10 cellular contexts compared by ENCODE assay signal in genomic region chr15:40845036-40845435, GRCh38. TPM values are rescaled to one million over a fixed set of nuclear protein-coding genes. Genes with fewer than 3 reads are reported as not detected.
A peak's percentile ranks its signal among the peaks of the same experiment; 100 is the strongest.
DNase-seq lines count a peak whose midpoint lies in the region; ATAC-seq, FAIRE-seq and TF ChIP-seq lines count a peak whose summit lies in the region.
"Had no signal": no experiment of that assay in that cellular context is flagged by ENCODE, and none has a peak within 500 bp of the region (broad histone marks: within the 10 kb centered on the region; RNA-seq: fewer than 3 reads in every experiment).

No MANE protein-coding gene starts in this region.

- DNase-seq in activated CD4-positive, alpha-beta T cell treated with anti-CD3 and anti-CD28 coated beads, Interleukin-2, amount 10 ng/mL, durations not matched to agents 24 days and 14 days = no peak
- no peak for DNase-seq in activated CD4-positive, alpha-beta T cell treated with anti-CD3 and anti-CD28 coated beads, Interleukin-2, amount 50 U/mL, for 4 hours
- DNase-seq in activated T-helper 1 cell treated with anti-CD3 and anti-CD28 coated beads, Interleukin-12 subunit alpha, Interleukin-12 subunit beta, Interleukin-2, Interleukin-4 antibody, amounts not matched to agents 30 ng/mL and 10 ng/mL and 1 ng/mL, durations not matched to agents 14 hours and 24 hours and 36 hours (ENCODE audit: low spot score) = no peak
- no peak for DNase-seq in kidney epithelial cell (ENCODE audit: low read depth)
- no peak for DNase-seq in NCI-H2227 (lab: John Stamatoyannopoulos, UW; ENCODE audit: unreplicated experiment)
- DNase-seq in HTR-8/SVneo (ENCODE audit: insufficient read length, low spot score) = no peak
- DNase-seq: HCEC 1CT had no signal

- no peak overlapping the region for H3K9ac ChIP-seq in stomach smooth muscle (ENCODE audit: low read length in 2 of 2)

- peaks cover 24% of the 10 kb centered on the region for H3K4me1 ChIP-seq in stomach smooth muscle (ENCODE audit: control insufficient read depth, insufficient read depth, low read length)

- H3K4me3 ChIP-seq in kidney epithelial cell (ENCODE audit: low read depth, low read length) = peak overlapping the region; percentile 82
- peak overlapping the region; percentile 53 to 69 for H3K4me3 ChIP-seq in stomach smooth muscle (ENCODE audit: low read length in 2 of 2)

- ATAC-seq in GM21619 (IDR thresholded peaks at IDR 0.05; ENCODE audit: unreplicated experiment) = no peak

- peak overlapping the region; percentile 18 for H3K27ac Mint-ChIP-seq in activated CD4-positive, alpha-beta T cell treated with anti-CD3 and anti-CD28 coated beads, Interleukin-2, amount 10 ng/mL, durations not matched to agents 24 days and 14 days
- peak overlapping the region; percentile 75 for H3K27ac Mint-ChIP-seq in activated T-helper 1 cell treated with anti-CD3 and anti-CD28 coated beads, Interleukin-12 subunit alpha, Interleukin-12 subunit beta, Interleukin-2, Interleukin-4 antibody, amounts not matched to agents 30 ng/mL and 10 ng/mL and 1 ng/mL, durations not matched to agents 14 hours and 24 hours and 36 hours

- intact Hi-C loops in activated CD4-positive, alpha-beta T cell treated with anti-CD3 and anti-CD28 coated beads, Interleukin-2, amount 10 ng/mL, durations not matched to agents 24 days and 14 days (cut with micrococcal nuclease) = no loop called here
- intact Hi-C loops in activated T-helper 1 cell treated with anti-CD3 and anti-CD28 coated beads, Interleukin-12 subunit alpha, Interleukin-12 subunit beta, Interleukin-2, Interleukin-4 antibody, amounts not matched to agents 30 ng/mL and 10 ng/mL and 1 ng/mL, durations not matched to agents 14 hours and 24 hours and 36 hours (cut with micrococcal nuclease) = no loop called here

- no peak for TF ChIP-seq CTCF in kidney epithelial cell (IDR thresholded peaks at IDR 0.05; ENCODE audit: insufficient read depth, low read length, poor library complexity, severe bottlenecking)

- peaks cover 19% of the 10 kb centered on the region for H3K27me3 Mint-ChIP-seq in activated CD4-positive, alpha-beta T cell treated with anti-CD3 and anti-CD28 coated beads, Interleukin-2, amount 10 ng/mL, durations not matched to agents 24 days and 14 days
- peaks cover 15% of the 10 kb centered on the region for H3K27me3 Mint-ChIP-seq in activated T-helper 1 cell treated with anti-CD3 and anti-CD28 coated beads, Interleukin-12 subunit alpha, Interleukin-12 subunit beta, Interleukin-2, Interleukin-4 antibody, amounts not matched to agents 30 ng/mL and 10 ng/mL and 1 ng/mL, durations not matched to agents 14 hours and 24 hours and 36 hours (ENCODE audit: insufficient read depth)

- H3K36me3 ChIP-seq in kidney epithelial cell (ENCODE audit: control insufficient read depth, insufficient read depth, low read length) (no peaks in the 10 kb centered on the region), stomach smooth muscle (ENCODE audit: control insufficient read depth in 2 of 2, insufficient read depth in 2 of 2, low read length in 2 of 2) (no peaks in the 10 kb centered on the region)

- no peak overlapping the region for H3K27ac ChIP-seq in stomach smooth muscle (ENCODE audit: low read length)

- H3K36me3 Mint-ChIP-seq in activated CD4-positive, alpha-beta T cell treated with anti-CD3 and anti-CD28 coated beads, Interleukin-2, amount 10 ng/mL, durations not matched to agents 24 days and 14 days (ENCODE audit: low read depth) = peaks cover 3% of the 10 kb centered on the region
- peaks cover 3% of the 10 kb centered on the region for H3K36me3 Mint-ChIP-seq in activated T-helper 1 cell treated with anti-CD3 and anti-CD28 coated beads, Interleukin-12 subunit alpha, Interleukin-12 subunit beta, Interleukin-2, Interleukin-4 antibody, amounts not matched to agents 30 ng/mL and 10 ng/mL and 1 ng/mL, durations not matched to agents 14 hours and 24 hours and 36 hours (ENCODE audit: low read depth)

- H3K9me3 Mint-ChIP-seq in activated CD4-positive, alpha-beta T cell treated with anti-CD3 and anti-CD28 coated beads, Interleukin-2, amount 10 ng/mL, durations not matched to agents 24 days and 14 days = no peaks in the 10 kb centered on the region
- H3K9me3 Mint-ChIP-seq in activated T-helper 1 cell treated with anti-CD3 and anti-CD28 coated beads, Interleukin-12 subunit alpha, Interleukin-12 subunit beta, Interleukin-2, Interleukin-4 antibody, amounts not matched to agents 30 ng/mL and 10 ng/mL and 1 ng/mL, durations not matched to agents 14 hours and 24 hours and 36 hours = no peaks in the 10 kb centered on the region

- H3K4me3 Mint-ChIP-seq in activated CD4-positive, alpha-beta T cell treated with anti-CD3 and anti-CD28 coated beads, Interleukin-2, amount 10 ng/mL, durations not matched to agents 24 days and 14 days = peak overlapping the region; percentile 90
- H3K4me3 Mint-ChIP-seq in activated T-helper 1 cell treated with anti-CD3 and anti-CD28 coated beads, Interleukin-12 subunit alpha, Interleukin-12 subunit beta, Interleukin-2, Interleukin-4 antibody, amounts not matched to agents 30 ng/mL and 10 ng/mL and 1 ng/mL, durations not matched to agents 14 hours and 24 hours and 36 hours = peak overlapping the region; percentile 87

- H3K27me3 ChIP-seq in kidney epithelial cell (ENCODE audit: control insufficient read depth, insufficient read depth, low read length) = no peaks in the 10 kb centered on the region
- H3K27me3 ChIP-seq in stomach smooth muscle (ENCODE audit: control insufficient read depth in 1 of 2, insufficient read depth in 2 of 2, low read length in 2 of 2) = peaks cover 34 to 53% of the 10 kb centered on the region in 2 donors

- H3K9me3 ChIP-seq in stomach smooth muscle (ENCODE audit: control insufficient read depth in 2 of 2, low read length in 2 of 2) = no peaks in the 10 kb centered on the region

- no peak for FAIRE-seq in HTR-8/SVneo (lab: Jason Lieb, UNC)

- H3K4me1 Mint-ChIP-seq in activated CD4-positive, alpha-beta T cell treated with anti-CD3 and anti-CD28 coated beads, Interleukin-2, amount 10 ng/mL, durations not matched to agents 24 days and 14 days = peaks cover 27% of the 10 kb centered on the region
- peaks cover 33% of the 10 kb centered on the region for H3K4me1 Mint-ChIP-seq in activated T-helper 1 cell treated with anti-CD3 and anti-CD28 coated beads, Interleukin-12 subunit alpha, Interleukin-12 subunit beta, Interleukin-2, Interleukin-4 antibody, amounts not matched to agents 30 ng/mL and 10 ng/mL and 1 ng/mL, durations not matched to agents 14 hours and 24 hours and 36 hours (ENCODE audit: low read depth)

RNA-seq across cellular contexts. Expression of gene SPINT1, which starts 1.2 kb away (rescaled TPM):
- 11.3 and 12.9 TPM in 2 replicates for total RNA-seq in activated CD4-positive, alpha-beta T cell treated with anti-CD3 and anti-CD28 coated beads, Interleukin-2, amount 10 ng/mL, durations not matched to agents 24 days and 14 days
- 11.0 and 12.4 TPM in 2 replicates for total RNA-seq in activated T-helper 1 cell treated with anti-CD3 and anti-CD28 coated beads, Interleukin-12 subunit alpha, Interleukin-12 subunit beta, Interleukin-2, Interleukin-4 antibody, amounts not matched to agents 30 ng/mL and 10 ng/mL and 1 ng/mL, durations not matched to agents 14 hours and 24 hours and 36 hours
- 306 and 342 TPM in 2 replicates for total RNA-seq in kidney epithelial cell

RNA-seq across cellular contexts. Expression of gene PPP1R14D, which starts 16.5 kb away (rescaled TPM):
- not detected in 2 replicates for total RNA-seq in activated CD4-positive, alpha-beta T cell treated with anti-CD3 and anti-CD28 coated beads, Interleukin-2, amount 10 ng/mL, durations not matched to agents 24 days and 14 days
- total RNA-seq in activated T-helper 1 cell treated with anti-CD3 and anti-CD28 coated beads, Interleukin-12 subunit alpha, Interleukin-12 subunit beta, Interleukin-2, Interleukin-4 antibody, amounts not matched to agents 30 ng/mL and 10 ng/mL and 1 ng/mL, durations not matched to agents 14 hours and 24 hours and 36 hours = not detected in 2 replicates
- not detected in 2 replicates for total RNA-seq in kidney epithelial cell
- total RNA-seq: esophagus mucosa had no signal

RNA-seq across cellular contexts. Expression of gene RHOV, which starts 29.0 kb away (rescaled TPM):
- total RNA-seq in activated CD4-positive, alpha-beta T cell treated with anti-CD3 and anti-CD28 coated beads, Interleukin-2, amount 10 ng/mL, durations not matched to agents 24 days and 14 days = 1.0 and 1.5 TPM in 2 replicates
- 1.3 and 1.6 TPM in 2 replicates for total RNA-seq in activated T-helper 1 cell treated with anti-CD3 and anti-CD28 coated beads, Interleukin-12 subunit alpha, Interleukin-12 subunit beta, Interleukin-2, Interleukin-4 antibody, amounts not matched to agents 30 ng/mL and 10 ng/mL and 1 ng/mL, durations not matched to agents 14 hours and 24 hours and 36 hours
- total RNA-seq in kidney epithelial cell = 2.0 and 3.6 TPM in 2 replicates

RNA-seq across cellular contexts. Expression of gene DNAJC17, which starts 37.8 kb away (rescaled TPM):
- total RNA-seq in activated CD4-positive, alpha-beta T cell treated with anti-CD3 and anti-CD28 coated beads, Interleukin-2, amount 10 ng/mL, durations not matched to agents 24 days and 14 days = 53.8 and 54.3 TPM in 2 replicates
- total RNA-seq in activated T-helper 1 cell treated with anti-CD3 and anti-CD28 coated beads, Interleukin-12 subunit alpha, Interleukin-12 subunit beta, Interleukin-2, Interleukin-4 antibody, amounts not matched to agents 30 ng/mL and 10 ng/mL and 1 ng/mL, durations not matched to agents 14 hours and 24 hours and 36 hours = 52.5 and 54.1 TPM in 2 replicates
- total RNA-seq in kidney epithelial cell = 20.0 and 59.2 TPM in 2 replicates

RNA-seq across cellular contexts. Expression of gene ZFYVE19, which starts 38.1 kb away (rescaled TPM):
- total RNA-seq in activated CD4-positive, alpha-beta T cell treated with anti-CD3 and anti-CD28 coated beads, Interleukin-2, amount 10 ng/mL, durations not matched to agents 24 days and 14 days = 35.6 and 37.6 TPM in 2 replicates
- total RNA-seq in activated T-helper 1 cell treated with anti-CD3 and anti-CD28 coated beads, Interleukin-12 subunit alpha, Interleukin-12 subunit beta, Interleukin-2, Interleukin-4 antibody, amounts not matched to agents 30 ng/mL and 10 ng/mL and 1 ng/mL, durations not matched to agents 14 hours and 24 hours and 36 hours = 36.2 and 38.6 TPM in 2 replicates
- 21.8 and 34.7 TPM in 2 replicates for total RNA-seq in kidney epithelial cell

Comparison
In these comparisons a context has a peak if more than half of its experiments do, and no peak if none do; other contexts are left out.
1. RNA of gene SPINT1, which starts 1.2 kb away (total RNA-seq): 306 to 342 TPM in kidney epithelial cell; 11.3 to 12.9 TPM in activated CD4-positive, alpha-beta T cell treated with anti-CD3 and anti-CD28 coated beads, Interleukin-2, amount 10 ng/mL, durations not matched to agents 24 days and 14 days and 11.0 to 12.4 TPM in activated T-helper 1 cell treated with anti-CD3 and anti-CD28 coated beads, Interleukin-12 subunit alpha, Interleukin-12 subunit beta, Interleukin-2, Interleukin-4 antibody, amounts not matched to agents 30 ng/mL and 10 ng/mL and 1 ng/mL, durations not matched to agents 14 hours and 24 hours and 36 hours; every median in the first group is over 10 times any median in the second.